In the genomic region with DNA sequence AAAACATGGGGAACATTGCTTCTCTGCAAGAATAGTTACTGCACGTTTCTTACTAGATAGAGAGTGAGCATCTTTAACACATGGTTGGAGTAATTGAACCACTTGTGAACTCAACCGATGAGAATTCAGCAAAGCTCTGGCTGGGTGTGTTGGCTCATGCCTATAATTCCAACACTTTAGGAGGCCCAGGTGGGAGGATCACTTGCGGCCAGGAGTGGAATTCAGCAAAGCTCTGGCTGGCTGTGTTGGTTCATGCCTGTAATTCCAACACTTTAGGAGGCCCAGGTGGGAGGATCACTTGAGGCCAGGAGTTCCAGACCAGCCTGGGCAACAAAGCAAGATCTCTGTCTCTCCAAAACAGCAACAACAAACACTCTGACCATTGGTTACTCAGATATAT, we compare ENCODE assay signal across 22 cellular contexts.
A peak's percentile ranks its signal among the peaks of the same experiment; 100 is the strongest.
DNase-seq lines count a peak whose midpoint lies in the region; ATAC-seq, FAIRE-seq and TF ChIP-seq lines count a peak whose summit lies in the region.
"Had no signal": no experiment of that assay in that cellular context is flagged by ENCODE, and none has a peak within 500 bp of the region (broad histone marks: within the 10 kb centered on the region; RNA-seq: fewer than 3 reads in every experiment).

No MANE protein-coding gene starts in this region.

- H3K18ac ChIP-seq in H1 (ENCODE audit: extremely low read depth, low read length) (no peak overlapping the region), mesendoderm (ENCODE audit: low read length) (no peak overlapping the region), trophoblast cell (ENCODE audit: low read length) (no peak overlapping the region)

- H3K27ac ChIP-seq in H1 (ENCODE audit: low read depth, low read length) (no peak overlapping the region), mesendoderm (ENCODE audit: low read depth, low read length) (no peak overlapping the region), trophoblast cell (ENCODE audit: low read depth, low read length) (no peak overlapping the region)
- H3K27ac ChIP-seq: A549; BLaER1 treated with 17β-estradiol and CSF1 and Interleukin-3, amounts not matched to agents 10 nM and 100 nM; C4-2B had no signal

- H3K14ac ChIP-seq in H1 (ENCODE audit: insufficient read length) (no peak overlapping the region), trophoblast cell (ENCODE audit: low read length) (no peak overlapping the region)

- H2BK5ac ChIP-seq in H1 (ENCODE audit: low read depth, low read length) (no peak overlapping the region), mesendoderm (ENCODE audit: low read length) (no peak overlapping the region), trophoblast cell (ENCODE audit: low read depth, low read length, poor library complexity) (no peak overlapping the region)

- no peak overlapping the region for H2BK12ac ChIP-seq in H1 (ENCODE audit: low read depth, low read length)
- no peak overlapping the region for H2BK12ac ChIP-seq in trophoblast cell (ENCODE audit: low read length)

- H3K36me3 ChIP-seq in H1 (ENCODE audit: control insufficient read depth in 2 of 4, insufficient read depth in 4 of 4, low read length in 3 of 4) = no peaks in the 10 kb centered on the region
- H3K36me3 ChIP-seq in mesendoderm (ENCODE audit: control insufficient read depth, insufficient read depth, low read length) = no peaks in the 10 kb centered on the region
- no peaks in the 10 kb centered on the region for H3K36me3 ChIP-seq in trophoblast cell (ENCODE audit: control insufficient read depth in 1 of 2, insufficient read depth in 2 of 2, low read length in 2 of 2)
- H3K36me3 ChIP-seq: BLaER1 treated with 17β-estradiol and CSF1 and Interleukin-3, amounts not matched to agents 10 nM and 100 nM had no signal

- no peaks in the 10 kb centered on the region for H3K79me2 ChIP-seq in H1 (ENCODE audit: control insufficient read depth in 1 of 2, insufficient read depth in 2 of 2, low read length in 2 of 2)
- H3K79me2 ChIP-seq in mesendoderm (ENCODE audit: control insufficient read depth, insufficient read depth, low read length) = no peaks in the 10 kb centered on the region
- H3K79me2 ChIP-seq in trophoblast cell (ENCODE audit: control insufficient read depth, insufficient read depth, low read length, poor library complexity) = no peaks in the 10 kb centered on the region

- no peak for TF ChIP-seq POLR2A in H1 (IDR thresholded peaks at IDR 0.05; ENCODE audit: control extremely low read depth in 1 of 2, low read depth in 2 of 2, low read length in 2 of 2)

- H3K9ac ChIP-seq in H1 (replicated peaks in 1 of 4; ENCODE audit: extremely low read depth in 1 of 4, low read depth in 3 of 4, low read length in 3 of 4) (no peak overlapping the region), mesendoderm (ENCODE audit: low read length) (no peak overlapping the region), trophoblast cell (ENCODE audit: low read length) (no peak overlapping the region)
- H3K9ac ChIP-seq: BLaER1 treated with 17β-estradiol and CSF1 and Interleukin-3, amounts not matched to agents 10 nM and 100 nM had no signal

- H3K4me1 ChIP-seq in H1 (replicated peaks in 1 of 4; ENCODE audit: control insufficient read depth in 3 of 4, insufficient read depth in 4 of 4, low read length in 3 of 4) (peaks cover 0 to 11% (median 2%) of the 10 kb centered on the region in 4 experiments; a peak in 2 of 7 replicates), mesendoderm (ENCODE audit: control insufficient read depth, low read depth, low read length) (peaks cover 4% of the 10 kb centered on the region), trophoblast cell (ENCODE audit: control insufficient read depth in 1 of 2, insufficient read depth in 2 of 2, low read length in 2 of 2) (peaks cover 4% of the 10 kb centered on the region in 2 experiments)
- H3K4me1 ChIP-seq: A549; BLaER1 treated with 17β-estradiol and CSF1 and Interleukin-3, amounts not matched to agents 10 nM and 100 nM; Caco-2 had no signal

- H3K4me2 ChIP-seq in H1 (ENCODE audit: insufficient read depth in 1 of 2, low read depth in 2 of 2, low read length in 2 of 2) (no peak overlapping the region), mesendoderm (ENCODE audit: low read length) (no peak overlapping the region), trophoblast cell (ENCODE audit: low read length) (no peak overlapping the region)
- H3K4me2 ChIP-seq: A549; BLaER1 treated with 17β-estradiol and CSF1 and Interleukin-3, amounts not matched to agents 10 nM and 100 nM had no signal

- H3K79me1 ChIP-seq in H1 (ENCODE audit: low read depth, low read length) (no peaks in the 10 kb centered on the region), mesendoderm (ENCODE audit: low read length) (no peaks in the 10 kb centered on the region), trophoblast cell (ENCODE audit: low read length) (peaks cover 2% of the 10 kb centered on the region)

- no peak for TF ChIP-seq CTCF in H1 (IDR thresholded peaks at IDR 0.05; ENCODE audit: control extremely low read depth in 1 of 3, insufficient read depth in 1 of 3, low read depth in 1 of 3, low read length in 3 of 3)

- H4K20me1 ChIP-seq in H1 (replicated peaks in 1 of 2; ENCODE audit: control insufficient read depth in 1 of 2, insufficient read depth in 2 of 2, low read length in 2 of 2) = peaks cover 2 to 5% of the 10 kb centered on the region in 2 experiments
- H4K20me1 ChIP-seq: BLaER1 treated with 17β-estradiol and CSF1 and Interleukin-3, amounts not matched to agents 10 nM and 100 nM had no signal

- no peak overlapping the region for H4K91ac ChIP-seq in H1 (replicated peaks; ENCODE audit: insufficient read length, low read length)
- H4K91ac ChIP-seq in trophoblast cell (ENCODE audit: low read depth, low read length) = no peak overlapping the region

- H3K23ac ChIP-seq in H1 (ENCODE audit: insufficient read length) (no peak overlapping the region), mesendoderm (ENCODE audit: low read length) (no peak overlapping the region), trophoblast cell (ENCODE audit: low read length) (no peak overlapping the region)

- no peak overlapping the region for H2BK120ac ChIP-seq in H1 (replicated peaks; ENCODE audit: low read depth, low read length)
- no peak overlapping the region for H2BK120ac ChIP-seq in mesendoderm (ENCODE audit: low read depth, low read length)
- no peak overlapping the region for H2BK120ac ChIP-seq in trophoblast cell (ENCODE audit: insufficient read depth, low read length, poor library complexity)

- TF ChIP-seq RAD21 in H1 (IDR thresholded peaks at IDR 0.05 in 1 of 2, conservative IDR thresholded peaks at IDR 0.05 in 1 of 2; ENCODE audit: low read depth in 2 of 2, low read length in 2 of 2) = no peak

- H2BK15ac ChIP-seq in H1 (ENCODE audit: low read length) = no peak overlapping the region
- H2BK15ac ChIP-seq in mesendoderm (replicated peaks; ENCODE audit: low read depth) = no peak overlapping the region

- H4K5ac ChIP-seq in H1 (ENCODE audit: insufficient read length, low read depth, low read length) (no peak overlapping the region), mesendoderm (ENCODE audit: low read length) (no peak overlapping the region)

- POLR2A ChIA-PET in H1 (lab: Charles Lee; ENCODE audit: partially characterized antibody) = no interaction called here

- DNase-seq in H1 (ENCODE audit: low read depth in 1 of 2, low spot score in 2 of 2) = no peak
- DNase-seq in mesendoderm = peak; percentile 23
- DNase-seq in trophoblast cell = peak; percentile 62 to 70
- no peak for DNase-seq in urothelium cell line (ENCODE audit: low spot score)
- DNase-seq in SIG-M5 (lab: John Stamatoyannopoulos, UW) = no peak
- DNase-seq: AML-193; Caco-2; Calu3; CD4-positive, alpha-beta T cell; CD8-positive, alpha-beta T cell; DMS79 treated with DMSO at 0.1 percent for 48 hours had no signal

- H2AK5ac ChIP-seq in H1 (ENCODE audit: low read depth, low read length) = no peak overlapping the region
- no peak overlapping the region for H2AK5ac ChIP-seq in mesendoderm (ENCODE audit: low read length)
- no peak overlapping the region for H2AK5ac ChIP-seq in trophoblast cell (ENCODE audit: low read length)

- 84% methylated on average over 3 of the region's 3 CpGs; no CpG with 5 or more reads in 1 of the 2 experiments for WGBS in H1 (ENCODE audit: extremely low coverage in 1 of 2, insufficient coverage in 1 of 2, insufficient read length in 1 of 2, insufficient replicate concordance in 2 of 2, low coverage in 1 of 2, low lambda C conversion rate in 2 of 2, missing lambda C conversion rate in 1 of 2), 2 experiments
- no CpG with 5 or more reads among the region's 3 CpGs for WGBS in mesendoderm (ENCODE audit: extremely low coverage, insufficient coverage, low lambda C conversion rate)
- no CpG with 5 or more reads among the region's 3 CpGs for WGBS in trophoblast cell (ENCODE audit: extremely low coverage, insufficient coverage, insufficient read length)

- FAIRE-seq in H1 (lab: Jason Lieb, UNC) = no peak
- FAIRE-seq in urothelium cell line (lab: Jason Lieb, UNC) = peak; percentile 35
- FAIRE-seq: D721Med, G401.6, GM12878, GM12892, GM18507 had no signal

- no peak overlapping the region for H3K56ac ChIP-seq in H1 (replicated peaks; ENCODE audit: insufficient read length, low read depth, low read length)
- H3K56ac ChIP-seq in mesendoderm (ENCODE audit: low read length) = no peak overlapping the region

- no peaks in the 10 kb centered on the region; the same call in 1 of the 2 replicates for H3K23me2 ChIP-seq in H1 (ENCODE audit: low read depth, low read length)

- no peaks in the 10 kb centered on the region for H3K9me3 ChIP-seq in H1 (ENCODE audit: insufficient read depth in 2 of 2, low read depth in 1 of 2, low read length in 1 of 2)
- no peaks in the 10 kb centered on the region for H3K9me3 ChIP-seq in trophoblast cell (ENCODE audit: insufficient read depth, low read depth, low read length)
- H3K9me3 ChIP-seq: A549; BLaER1 treated with 17β-estradiol and CSF1 and Interleukin-3, amounts not matched to agents 10 nM and 100 nM; Caco-2 had no signal

- TF ChIP-seq EP300 in H1 (IDR thresholded peaks at IDR 0.05; ENCODE audit: borderline replicate concordance in 1 of 2, low read depth in 2 of 2, low read length in 2 of 2) = no peak

- H3K4me3 ChIP-seq in H1 (ENCODE audit: extremely low read depth in 1 of 4, insufficient read depth in 2 of 4, low read depth in 3 of 4, low read length in 4 of 4) = no peak overlapping the region
- no peak overlapping the region for H3K4me3 ChIP-seq in mesendoderm (ENCODE audit: low read length)
- H3K4me3 ChIP-seq in trophoblast cell (ENCODE audit: low read depth, low read length) = no peak overlapping the region
- H3K4me3 ChIP-seq: A549; BLaER1 treated with 17β-estradiol and CSF1 and Interleukin-3, amounts not matched to agents 10 nM and 100 nM; GM12878 had no signal

- H2AFZ ChIP-seq in H1 (ENCODE audit: low read length) (no peak overlapping the region), trophoblast cell (ENCODE audit: insufficient read depth, low read length, poor library complexity) (no peak overlapping the region)

- no peak overlapping the region for H4K12ac ChIP-seq in trophoblast cell (ENCODE audit: low read depth, low read length)

- H2BK20ac ChIP-seq in H1 (ENCODE audit: low read length) = no peak overlapping the region

- H3K4ac ChIP-seq in H1 (replicated peaks; ENCODE audit: insufficient read length, low read depth, low read length) (no peak overlapping the region), mesendoderm (ENCODE audit: low read depth, low read length) (no peak overlapping the region), trophoblast cell (ENCODE audit: low read depth, low read length) (no peak overlapping the region)

- ATAC-seq in GM19397 (IDR thresholded peaks at IDR 0.05; ENCODE audit: unreplicated experiment) (no peak), HG03039 (IDR thresholded peaks at IDR 0.05; ENCODE audit: unreplicated experiment) (no peak), GM21619 (IDR thresholded peaks at IDR 0.05; ENCODE audit: unreplicated experiment) (no peak)
- ATAC-seq: A549; CD8-positive, alpha-beta T cell; GM12878 had no signal

- no peak overlapping the region for H4K8ac ChIP-seq in H1 (ENCODE audit: extremely low read depth, insufficient read depth, low read length)
- no peak overlapping the region for H4K8ac ChIP-seq in mesendoderm (ENCODE audit: low read depth, low read length)
- H4K8ac ChIP-seq in trophoblast cell (ENCODE audit: low read depth, low read length) = no peak overlapping the region

- CTCF ChIA-PET in H1 (lab: Charles Lee; ENCODE audit: partially characterized antibody) = no interaction called here

- H3K27me3 ChIP-seq in H1 (replicated peaks in 1 of 4; ENCODE audit: control insufficient read depth in 3 of 4, extremely low read depth in 1 of 4, insufficient read depth in 3 of 4, low read length in 3 of 4) = peaks cover 12 to 61% (median 36%) of the 10 kb centered on the region in 4 experiments
- peaks cover 2% of the 10 kb centered on the region for H3K27me3 ChIP-seq in mesendoderm (ENCODE audit: insufficient read depth, low read length, poor library complexity)
- no peaks in the 10 kb centered on the region for H3K27me3 ChIP-seq in trophoblast cell (ENCODE audit: insufficient read depth, low read length)
- H3K27me3 ChIP-seq: BLaER1 treated with 17β-estradiol and CSF1 and Interleukin-3, amounts not matched to agents 10 nM and 100 nM had no signal

Comparison
In these comparisons a context has a peak if more than half of its experiments do, and no peak if none do; other contexts are left out.
1. DNase-seq: peak in mesendoderm (single experiment) and trophoblast cell (2 of 2); none in H1 (0 of 2), urothelium cell line (single experiment) and SIG-M5 (single experiment).